In the genomic region with DNA sequence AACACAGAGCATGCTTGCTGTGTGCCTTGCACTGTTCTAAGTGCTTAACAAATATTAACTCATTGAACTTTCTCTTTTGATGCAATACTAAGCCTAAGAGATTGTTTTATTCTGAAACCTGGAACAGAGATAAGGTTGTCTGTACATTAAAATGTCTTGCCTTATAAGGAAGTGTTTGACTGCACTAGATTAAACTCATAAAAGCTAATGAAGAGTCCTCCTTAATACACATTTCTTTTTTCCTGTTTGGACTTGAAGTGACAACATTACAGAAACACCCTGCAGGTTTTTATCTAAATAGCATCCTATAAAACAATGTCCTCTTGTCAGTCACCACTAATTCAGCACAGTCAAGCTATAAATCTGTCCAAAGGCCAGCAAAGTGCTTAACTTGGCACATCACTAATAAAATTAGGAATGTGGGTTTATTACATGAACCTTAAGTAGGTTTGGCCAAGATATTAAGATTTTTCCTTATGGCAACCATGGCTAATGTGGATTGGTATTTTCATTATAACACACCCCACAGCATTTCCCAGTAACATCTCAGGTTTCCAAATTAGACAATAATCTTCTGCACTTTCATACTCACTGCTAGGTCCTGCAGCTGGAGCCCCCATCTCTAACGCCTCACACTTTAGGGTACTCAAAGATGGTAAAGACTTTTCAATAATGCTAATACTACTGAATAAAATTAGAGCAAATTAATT, we compare ENCODE assay signal across 1 cellular context.
A peak's percentile ranks its signal among the peaks of the same experiment; 100 is the strongest.
TF ChIP-seq lines count a peak whose summit lies in the region.

No MANE protein-coding gene starts in this region.

TF ChIP-seq in HEK293, 187 proteins besides CTCF, POLR2A, EP300 and RAD21 (continued from another document and continues in another):
- TF ChIP-seq ZNF148 (tag by site-specific recombination; IDR thresholded peaks at IDR 0.05; ENCODE audit: borderline replicate concordance) (no peak), ZNF341 (tag by site-specific recombination; IDR thresholded peaks at IDR 0.05; ENCODE audit: low read depth) (no peak), ZNF596 (tag by site-specific recombination; IDR thresholded peaks at IDR 0.05) (0 out of 2 replicates have a peak, but pooled peaks have one; percentile 64), SCRT2 (tag by site-specific recombination; IDR thresholded peaks at IDR 0.05) (no peak), REPIN1 (tag by site-specific recombination; IDR thresholded peaks at IDR 0.05; ENCODE audit: low read depth) (no peak; the same call in 1 of the 2 replicates), ZNF133 (tag by site-specific recombination; IDR thresholded peaks at IDR 0.05) (no peak), ZNF324 (tag by site-specific recombination; IDR thresholded peaks at IDR 0.05) (no peak), ZNF621 (tag by site-specific recombination; IDR thresholded peaks at IDR 0.05) (no peak), YY2 (tag by site-specific recombination; IDR thresholded peaks at IDR 0.05) (0 out of 2 replicates have a peak, but pooled peaks have one; percentile 18), KLF17 (tag by site-specific recombination; IDR thresholded peaks at IDR 0.05) (no peak; the same call in 1 of the 2 replicates), ZNF560 (tag by site-specific recombination; IDR thresholded peaks at IDR 0.05; ENCODE audit: borderline replicate concordance) (no peak), ZBTB6 (tag by site-specific recombination; IDR thresholded peaks at IDR 0.05) (no peak), BCL6B (tag by site-specific recombination; IDR thresholded peaks at IDR 0.05) (peak; percentile 74; the same call in 1 of the 2 replicates), ZNF548 (tag by site-specific recombination; IDR thresholded peaks at IDR 0.05) (no peak), ZNF274 (IDR thresholded peaks at IDR 0.05; ENCODE audit: low read length) (no peak), ZNF274 (tag by site-specific recombination; IDR thresholded peaks at IDR 0.05; ENCODE audit: borderline replicate concordance) (no peak), ZNF23 (tag by site-specific recombination; IDR thresholded peaks at IDR 0.05; ENCODE audit: borderline replicate concordance) (no peak), ZNF175 (tag by site-specific recombination; IDR thresholded peaks at IDR 0.05) (no peak), ZNF416 (tag by site-specific recombination; IDR thresholded peaks at IDR 0.05) (no peak), ZNF211 (tag by site-specific recombination; IDR thresholded peaks at IDR 0.05; ENCODE audit: low read depth) (no peak), ZNF830 (tag by site-specific recombination; IDR thresholded peaks at IDR 0.05; ENCODE audit: low read depth) (no peak), ZNF747 (tag by site-specific recombination; IDR thresholded peaks at IDR 0.05) (no peak), ZNF664 (tag by site-specific recombination; IDR thresholded peaks at IDR 0.05) (peak; percentile 81), ZNF433 (tag by site-specific recombination; IDR thresholded peaks at IDR 0.05; ENCODE audit: low read depth) (no peak), KLF9 (tag by site-specific recombination; IDR thresholded peaks at IDR 0.05; ENCODE audit: low read depth) (peak; percentile 35; the same call in 1 of the 2 replicates), ZBTB44 (tag by site-specific recombination; IDR thresholded peaks at IDR 0.05) (peak; percentile 97)
- TF ChIP-seq, protein P1, sequence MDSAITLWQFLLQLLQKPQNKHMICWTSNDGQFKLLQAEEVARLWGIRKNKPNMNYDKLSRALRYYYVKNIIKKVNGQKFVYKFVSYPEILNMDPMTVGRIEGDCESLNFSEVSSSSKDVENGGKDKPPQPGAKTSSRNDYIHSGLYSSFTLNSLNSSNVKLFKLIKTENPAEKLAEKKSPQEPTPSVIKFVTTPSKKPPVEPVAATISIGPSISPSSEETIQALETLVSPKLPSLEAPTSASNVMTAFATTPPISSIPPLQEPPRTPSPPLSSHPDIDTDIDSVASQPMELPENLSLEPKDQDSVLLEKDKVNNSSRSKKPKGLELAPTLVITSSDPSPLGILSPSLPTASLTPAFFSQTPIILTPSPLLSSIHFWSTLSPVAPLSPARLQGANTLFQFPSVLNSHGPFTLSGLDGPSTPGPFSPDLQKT (IDR thresholded peaks at IDR 0.05; ENCODE audit: borderline replicate concordance, low read depth, low read length), result no peak
- TF ChIP-seq, protein P2, sequence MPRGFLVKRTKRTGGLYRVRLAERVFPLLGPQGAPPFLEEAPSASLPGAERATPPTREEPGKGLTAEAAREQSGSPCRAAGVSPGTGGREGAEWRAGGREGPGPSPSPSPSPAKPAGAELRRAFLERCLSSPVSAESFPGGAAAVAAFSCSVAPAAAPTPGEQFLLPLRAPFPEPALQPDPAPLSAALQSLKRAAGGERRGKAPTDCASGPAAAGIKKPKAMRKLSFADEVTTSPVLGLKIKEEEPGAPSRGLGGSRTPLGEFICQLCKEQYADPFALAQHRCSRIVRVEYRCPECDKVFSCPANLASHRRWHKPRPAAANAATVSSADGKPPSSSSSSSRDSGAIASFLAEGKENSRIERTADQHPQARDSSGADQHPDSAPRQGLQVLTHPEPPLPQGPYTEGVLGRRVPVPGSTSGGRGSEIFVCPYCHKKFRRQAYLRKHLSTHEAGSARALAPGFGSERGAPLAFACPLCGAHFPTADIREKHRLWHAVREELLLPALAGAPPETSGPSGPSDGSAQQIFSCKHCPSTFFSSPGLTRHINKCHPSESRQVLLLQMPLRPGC (tag by site-specific recombination; IDR thresholded peaks at IDR 0.05), result peak; percentile 91
- TF ChIP-seq, protein P3, sequence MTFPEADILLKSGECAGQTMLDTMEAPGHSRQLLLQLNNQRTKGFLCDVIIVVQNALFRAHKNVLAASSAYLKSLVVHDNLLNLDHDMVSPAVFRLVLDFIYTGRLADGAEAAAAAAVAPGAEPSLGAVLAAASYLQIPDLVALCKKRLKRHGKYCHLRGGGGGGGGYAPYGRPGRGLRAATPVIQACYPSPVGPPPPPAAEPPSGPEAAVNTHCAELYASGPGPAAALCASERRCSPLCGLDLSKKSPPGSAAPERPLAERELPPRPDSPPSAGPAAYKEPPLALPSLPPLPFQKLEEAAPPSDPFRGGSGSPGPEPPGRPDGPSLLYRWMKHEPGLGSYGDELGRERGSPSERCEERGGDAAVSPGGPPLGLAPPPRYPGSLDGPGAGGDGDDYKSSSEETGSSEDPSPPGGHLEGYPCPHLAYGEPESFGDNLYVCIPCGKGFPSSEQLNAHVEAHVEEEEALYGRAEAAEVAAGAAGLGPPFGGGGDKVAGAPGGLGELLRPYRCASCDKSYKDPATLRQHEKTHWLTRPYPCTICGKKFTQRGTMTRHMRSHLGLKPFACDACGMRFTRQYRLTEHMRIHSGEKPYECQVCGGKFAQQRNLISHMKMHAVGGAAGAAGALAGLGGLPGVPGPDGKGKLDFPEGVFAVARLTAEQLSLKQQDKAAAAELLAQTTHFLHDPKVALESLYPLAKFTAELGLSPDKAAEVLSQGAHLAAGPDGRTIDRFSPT (tag by site-specific recombination; IDR thresholded peaks at IDR 0.05), result peak; percentile 95
- TF ChIP-seq, protein P4, sequence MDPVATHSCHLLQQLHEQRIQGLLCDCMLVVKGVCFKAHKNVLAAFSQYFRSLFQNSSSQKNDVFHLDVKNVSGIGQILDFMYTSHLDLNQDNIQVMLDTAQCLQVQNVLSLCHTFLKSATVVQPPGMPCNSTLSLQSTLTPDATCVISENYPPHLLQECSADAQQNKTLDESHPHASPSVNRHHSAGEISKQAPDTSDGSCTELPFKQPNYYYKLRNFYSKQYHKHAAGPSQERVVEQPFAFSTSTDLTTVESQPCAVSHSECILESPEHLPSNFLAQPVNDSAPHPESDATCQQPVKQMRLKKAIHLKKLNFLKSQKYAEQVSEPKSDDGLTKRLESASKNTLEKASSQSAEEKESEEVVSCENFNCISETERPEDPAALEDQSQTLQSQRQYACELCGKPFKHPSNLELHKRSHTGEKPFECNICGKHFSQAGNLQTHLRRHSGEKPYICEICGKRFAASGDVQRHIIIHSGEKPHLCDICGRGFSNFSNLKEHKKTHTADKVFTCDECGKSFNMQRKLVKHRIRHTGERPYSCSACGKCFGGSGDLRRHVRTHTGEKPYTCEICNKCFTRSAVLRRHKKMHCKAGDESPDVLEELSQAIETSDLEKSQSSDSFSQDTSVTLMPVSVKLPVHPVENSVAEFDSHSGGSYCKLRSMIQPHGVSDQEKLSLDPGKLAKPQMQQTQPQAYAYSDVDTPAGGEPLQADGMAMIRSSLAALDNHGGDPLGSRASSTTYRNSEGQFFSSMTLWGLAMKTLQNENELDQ (tag by site-specific recombination; IDR thresholded peaks at IDR 0.05; ENCODE audit: low read depth), result peak; percentile 73; the same call in 1 of the 2 replicates
- TF ChIP-seq, protein P5, sequence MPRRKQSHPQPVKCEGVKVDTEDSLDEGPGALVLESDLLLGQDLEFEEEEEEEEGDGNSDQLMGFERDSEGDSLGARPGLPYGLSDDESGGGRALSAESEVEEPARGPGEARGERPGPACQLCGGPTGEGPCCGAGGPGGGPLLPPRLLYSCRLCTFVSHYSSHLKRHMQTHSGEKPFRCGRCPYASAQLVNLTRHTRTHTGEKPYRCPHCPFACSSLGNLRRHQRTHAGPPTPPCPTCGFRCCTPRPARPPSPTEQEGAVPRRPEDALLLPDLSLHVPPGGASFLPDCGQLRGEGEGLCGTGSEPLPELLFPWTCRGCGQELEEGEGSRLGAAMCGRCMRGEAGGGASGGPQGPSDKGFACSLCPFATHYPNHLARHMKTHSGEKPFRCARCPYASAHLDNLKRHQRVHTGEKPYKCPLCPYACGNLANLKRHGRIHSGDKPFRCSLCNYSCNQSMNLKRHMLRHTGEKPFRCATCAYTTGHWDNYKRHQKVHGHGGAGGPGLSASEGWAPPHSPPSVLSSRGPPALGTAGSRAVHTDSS (tag by site-specific recombination; IDR thresholded peaks at IDR 0.05), result peak; percentile 44; the same call in 1 of the 2 replicates
- TF ChIP-seq, protein P6, sequence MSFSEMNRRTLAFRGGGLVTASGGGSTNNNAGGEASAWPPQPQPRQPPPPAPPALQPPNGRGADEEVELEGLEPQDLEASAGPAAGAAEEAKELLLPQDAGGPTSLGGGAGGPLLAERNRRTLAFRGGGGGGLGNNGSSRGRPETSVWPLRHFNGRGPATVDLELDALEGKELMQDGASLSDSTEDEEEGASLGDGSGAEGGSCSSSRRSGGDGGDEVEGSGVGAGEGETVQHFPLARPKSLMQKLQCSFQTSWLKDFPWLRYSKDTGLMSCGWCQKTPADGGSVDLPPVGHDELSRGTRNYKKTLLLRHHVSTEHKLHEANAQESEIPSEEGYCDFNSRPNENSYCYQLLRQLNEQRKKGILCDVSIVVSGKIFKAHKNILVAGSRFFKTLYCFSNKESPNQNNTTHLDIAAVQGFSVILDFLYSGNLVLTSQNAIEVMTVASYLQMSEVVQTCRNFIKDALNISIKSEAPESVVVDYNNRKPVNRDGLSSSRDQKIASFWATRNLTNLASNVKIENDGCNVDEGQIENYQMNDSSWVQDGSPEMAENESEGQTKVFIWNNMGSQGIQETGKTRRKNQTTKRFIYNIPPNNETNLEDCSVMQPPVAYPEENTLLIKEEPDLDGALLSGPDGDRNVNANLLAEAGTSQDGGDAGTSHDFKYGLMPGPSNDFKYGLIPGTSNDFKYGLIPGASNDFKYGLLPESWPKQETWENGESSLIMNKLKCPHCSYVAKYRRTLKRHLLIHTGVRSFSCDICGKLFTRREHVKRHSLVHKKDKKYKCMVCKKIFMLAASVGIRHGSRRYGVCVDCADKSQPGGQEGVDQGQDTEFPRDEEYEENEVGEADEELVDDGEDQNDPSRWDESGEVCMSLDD (tag by site-specific recombination; IDR thresholded peaks at IDR 0.05), result no peak
